19 cellular contexts compared by ENCODE assay signal in genomic region chr17:78653382-78653781, GRCh38.
DNase-seq lines count a peak whose midpoint lies in the region; ATAC-seq, FAIRE-seq and TF ChIP-seq lines count a peak whose summit lies in the region.
"Had no signal": no experiment of that assay in that cellular context is flagged by ENCODE, and none has a peak within 500 bp of the region (broad histone marks: within the 10 kb centered on the region; RNA-seq: fewer than 3 reads in every experiment).

No MANE protein-coding gene starts in this region.

- no peaks in the 10 kb centered on the region for H4K20me1 ChIP-seq in endothelial cell of umbilical vein (replicated peaks; ENCODE audit: control insufficient read depth, extremely low read depth, insufficient read depth, low read length)

- CTCF ChIA-PET in endothelial cell of umbilical vein (lab: Charles Lee) = interaction anchor here (1.0 to 1.5 kb wide), 2 partner anchors 9 to 156 kb away, joined by 4 to 5 read pairs; no protein-coding TSS in a partner anchor

- no TSS peak for BruUV-seq in endothelial cell of umbilical vein (replicated peaks; lab: Mats Ljungman, UMichigan)

- intact Hi-C loops in endothelial cell of umbilical vein (cut with micrococcal nuclease) = no loop called here

- peaks cover 3% of the 10 kb centered on the region for H3K4me1 ChIP-seq in RWPE2 (ENCODE audit: insufficient read depth, poor library complexity, severe bottlenecking)
- no peaks in the 10 kb centered on the region for H3K4me1 ChIP-seq in endothelial cell of umbilical vein (ENCODE audit: control insufficient read depth, extremely low read depth, insufficient read depth, low read length)

- H3K4me3 ChIP-seq in RWPE2 (ENCODE audit: severe bottlenecking) (no peak overlapping the region), endothelial cell of umbilical vein (replicated peaks in 1 of 3; ENCODE audit: insufficient read depth in 1 of 3, low read depth in 1 of 3, low read length in 3 of 3) (no peak overlapping the region), retinal pigment epithelial cell (ENCODE audit: low read length) (no peak overlapping the region)

- H3K9me1 ChIP-seq in endothelial cell of umbilical vein (replicated peaks; ENCODE audit: control insufficient read depth, extremely low read depth, insufficient read depth, low read length) = no peaks in the 10 kb centered on the region

- H2AFZ ChIP-seq in endothelial cell of umbilical vein (ENCODE audit: low read depth, low read length) = no peak overlapping the region

- DNase-seq in EL (peak; percentile 55), RWPE2 (ENCODE audit: low spot score) (no peak), endothelial cell of umbilical vein (ENCODE audit: low read depth, low spot score) (peak; percentile 16), retinal pigment epithelial cell (ENCODE audit: low read depth) (peak; percentile 29), COR-L47 (lab: John Stamatoyannopoulos, UW) (no peak)
- DNase-seq in activated CD4-positive, alpha-beta T cell treated with anti-CD3 and anti-CD28 coated beads, Interleukin-2, amount 50 U/mL, for 48 hours = no peak
- DNase-seq: head of caudate nucleus, mesenchymal stem cell, NCI-H2081, NCI-H526 treated with DMSO at 0.1 percent for 48 hours, nephron progenitor cell, RPMI8226, substantia nigra, T-cell had no signal

- H3K27ac ChIP-seq in RWPE2 (ENCODE audit: poor library complexity, severe bottlenecking) (no peak overlapping the region), endothelial cell of umbilical vein (ENCODE audit: insufficient read depth, low read depth, low read length) (no peak overlapping the region)
- H3K27ac ChIP-seq: epithelial cell of prostate had no signal

- H3K9ac ChIP-seq in endothelial cell of umbilical vein (replicated peaks; ENCODE audit: extremely low read depth, insufficient read depth, low read length) = no peak overlapping the region

- H3K36me3 ChIP-seq in RWPE2 (ENCODE audit: low read depth) = no peaks in the 10 kb centered on the region
- H3K36me3 ChIP-seq in endothelial cell of umbilical vein (ENCODE audit: control insufficient read depth in 2 of 2, extremely low read depth in 1 of 2, insufficient read depth in 2 of 2, low read length in 2 of 2) = no peaks in the 10 kb centered on the region

- dilution Hi-C loops in endothelial cell of umbilical vein (cut with MboI; ENCODE audit: extremely low pct_ligation_motif_present, low sequenced_read_pairs) = no loop called here

- H3K9me3 ChIP-seq in RWPE2 (ENCODE audit: severe bottlenecking) = no peaks in the 10 kb centered on the region
- no peaks in the 10 kb centered on the region for H3K9me3 ChIP-seq in endothelial cell of umbilical vein (replicated peaks; ENCODE audit: control insufficient read depth, insufficient read depth, low read length)

- no peak overlapping the region for H3K4me2 ChIP-seq in endothelial cell of umbilical vein (ENCODE audit: insufficient read depth, low read length)

- no peak for FAIRE-seq in endothelial cell of umbilical vein (lab: Jason Lieb, UNC)
- FAIRE-seq: HepG2, islet of Langerhans had no signal

- H3K27me3 ChIP-seq in RWPE2 (ENCODE audit: insufficient read depth, poor library complexity, severe bottlenecking) = no peaks in the 10 kb centered on the region
- H3K27me3 ChIP-seq in endothelial cell of umbilical vein (ENCODE audit: control insufficient read depth in 2 of 2, insufficient read depth in 2 of 2, low read length in 2 of 2) = peaks cover 2 to 13% of the 10 kb centered on the region in 2 experiments

- no peak for TF ChIP-seq POLR2A in endothelial cell of umbilical vein (IDR thresholded peaks at IDR 0.05; ENCODE audit: low read depth, low read length)

- no peaks in the 10 kb centered on the region for H3K79me2 ChIP-seq in endothelial cell of umbilical vein (ENCODE audit: control insufficient read depth, insufficient read depth, low read length)

- POLR2A ChIA-PET in endothelial cell of umbilical vein (lab: Charles Lee) = interaction anchor here (0.5 kb wide), 1 partner anchor 55 kb away, joined by 7 read pairs; no protein-coding TSS in a partner anchor

- ATAC-seq in RWPE2 (ENCODE audit: low read depth) (peak; percentile 54; the same call in 1 of the 3 replicates), HG03039 (IDR thresholded peaks at IDR 0.05; ENCODE audit: unreplicated experiment) (no peak), HG02870 (IDR thresholded peaks at IDR 0.05; ENCODE audit: unreplicated experiment) (no peak)
- ATAC-seq: HepG2, T-cell had no signal

- TF ChIP-seq CTCF in RWPE2 (IDR thresholded peaks at IDR 0.05; ENCODE audit: poor library complexity, severe bottlenecking) = no peak
- no peak for TF ChIP-seq CTCF in endothelial cell of umbilical vein (IDR thresholded peaks at IDR 0.05; ENCODE audit: extremely low read depth in 1 of 2, insufficient read depth in 1 of 2, low read depth in 1 of 2, low read length in 2 of 2)
- no peak for TF ChIP-seq CTCF in retinal pigment epithelial cell (conservative IDR thresholded peaks at IDR 0.05; ENCODE audit: low read depth, low read length)

TF ChIP-seq in endothelial cell of umbilical vein, 7 proteins besides CTCF, POLR2A, EP300 and RAD21:
- TF ChIP-seq JUN (IDR thresholded peaks at IDR 0.05; ENCODE audit: borderline replicate concordance, insufficient read depth, insufficient read length, low read depth) (no peak), EZH2 (IDR thresholded peaks at IDR 0.05; ENCODE audit: borderline replicate concordance, low read depth, low read length, severe bottlenecking) (no peak)

Comparison
In these comparisons a context has a peak if more than half of its experiments do, and no peak if none do; other contexts are left out.
1. DNase-seq: peak in EL (single experiment), endothelial cell of umbilical vein (single experiment) and retinal pigment epithelial cell (single experiment); none in RWPE2 (single experiment), COR-L47 (single experiment) and activated CD4-positive, alpha-beta T cell treated with anti-CD3 and anti-CD28 coated beads, Interleukin-2, amount 50 U/mL, for 48 hours (0 of 2).